Comparison of ENCODE assay signal across 11 cellular contexts in the genomic region with DNA sequence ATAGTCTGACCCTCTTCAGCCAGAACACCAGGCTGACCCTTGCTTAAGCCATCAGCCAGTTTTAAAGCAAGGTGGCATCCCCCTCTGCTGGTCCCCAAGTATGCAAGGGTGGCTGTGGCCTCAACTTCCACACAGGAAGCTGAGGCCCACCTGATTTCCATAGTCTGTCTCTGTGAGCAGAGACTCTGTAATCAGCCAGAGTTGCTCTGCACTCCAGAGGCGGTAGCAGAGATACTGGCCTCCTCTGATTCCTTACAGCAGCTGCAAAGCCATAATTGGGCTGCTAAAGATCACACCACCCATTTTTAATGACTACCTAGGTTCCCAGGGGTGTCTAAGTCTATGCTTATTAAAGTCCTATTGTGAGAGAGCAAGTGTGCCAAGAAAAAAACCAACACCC. TPM values are rescaled to one million over a fixed set of nuclear protein-coding genes. Genes with fewer than 3 reads are reported as not detected.
A peak's percentile ranks its signal among the peaks of the same experiment; 100 is the strongest.
DNase-seq lines count a peak whose midpoint lies in the region; ATAC-seq and TF ChIP-seq lines count a peak whose summit lies in the region.
"Had no signal": no experiment of that assay in that cellular context is flagged by ENCODE, and none has a peak within 500 bp of the region (broad histone marks: within the 10 kb centered on the region; RNA-seq: fewer than 3 reads in every experiment).

No MANE protein-coding gene starts in this region.

- no peak for DNase-seq in activated T-cell treated with anti-CD3 and anti-CD28 coated beads, Interleukin-2, amount 50 U/mL, for 24 hours
- no peak for DNase-seq in activated T-cell treated with anti-CD3 and anti-CD28 coated beads, Interleukin-2, amount 50 U/mL, for 1 hour
- DNase-seq in endothelial cell (ENCODE audit: low spot score) (no peak), NCI-H2196 (lab: John Stamatoyannopoulos, UW; ENCODE audit: unreplicated experiment) (no peak), left cardiac atrium (no peak)
- DNase-seq in stimulated activated effector memory CD8-positive, alpha-beta T cell treated with anti-CD3 and anti-CD28 coated beads, Interleukin-12 subunit alpha, Interleukin-12 subunit beta, amount 100 ng/mL, for 72 hours (ENCODE audit: low spot score in 2 of 2): no peak
- DNase-seq: activated CD4-positive, alpha-beta T cell treated with anti-CD3 and anti-CD28 coated beads, Interleukin-2, amount 50 U/mL, for 4 hours; NCI-H446 treated with DMSO at 0.1 percent for 48 hours; stimulated activated CD4-positive, alpha-beta T cell treated with anti-CD3 and anti-CD28 coated beads, Interleukin-1b, Interleukin-23, amount 100 ng/mL, for 48 hours had no signal

- H3K79me2 ChIP-seq in OCI-LY1 (ENCODE audit: insufficient read depth, low read length): peaks cover 52% of the 10 kb centered on the region

- no peaks in the 10 kb centered on the region for H3K9me3 ChIP-seq in OCI-LY1 (ENCODE audit: low read length)

- no peaks in the 10 kb centered on the region for H3F3A ChIP-seq in OCI-LY1 (ENCODE audit: insufficient read depth, low read length)

- peaks cover 55% of the 10 kb centered on the region for H3K4me1 Mint-ChIP-seq in activated T-cell treated with anti-CD3 and anti-CD28 coated beads, Interleukin-2, amount 50 U/mL, for 24 hours (ENCODE audit: low read depth)
- H3K4me1 Mint-ChIP-seq in endothelial cell (ENCODE audit: unreplicated experiment): peaks cover 35% of the 10 kb centered on the region
- peaks cover 55% of the 10 kb centered on the region for H3K4me1 Mint-ChIP-seq in stimulated activated effector memory CD8-positive, alpha-beta T cell treated with anti-CD3 and anti-CD28 coated beads, Interleukin-12 subunit alpha, Interleukin-12 subunit beta, amount 100 ng/mL, for 72 hours

- no peaks in the 10 kb centered on the region for H3K27me3 ChIP-seq in OCI-LY1 (ENCODE audit: insufficient read depth, low read length)

- H3K9me2 ChIP-seq in OCI-LY1 (ENCODE audit: low read depth, low read length): no peaks in the 10 kb centered on the region

- H2AFZ ChIP-seq in OCI-LY1 (ENCODE audit: low read length): no peak overlapping the region

- peak overlapping the region; percentile 39 for H3K27ac ChIP-seq in OCI-LY1 (ENCODE audit: low read depth, low read length, poor library complexity, severe bottlenecking)

- H4K20me1 ChIP-seq in OCI-LY1 (ENCODE audit: insufficient read depth, low read length): no peaks in the 10 kb centered on the region

- peak overlapping the region; percentile 94 for H3K4me3 Mint-ChIP-seq in activated T-cell treated with anti-CD3 and anti-CD28 coated beads, Interleukin-2, amount 50 U/mL, for 24 hours
- peak overlapping the region; percentile 15 for H3K4me3 Mint-ChIP-seq in endothelial cell (ENCODE audit: unreplicated experiment)
- peak overlapping the region; percentile 92 for H3K4me3 Mint-ChIP-seq in stimulated activated effector memory CD8-positive, alpha-beta T cell treated with anti-CD3 and anti-CD28 coated beads, Interleukin-12 subunit alpha, Interleukin-12 subunit beta, amount 100 ng/mL, for 72 hours

- TF ChIP-seq CTCF in OCI-LY1 (IDR thresholded peaks at IDR 0.05; ENCODE audit: low read length) (peak; percentile 38; the same call in 1 of the 2 replicates), endothelial cell (IDR thresholded peaks at IDR 0.05; ENCODE audit: unreplicated experiment) (no peak)

- peak overlapping the region; percentile 100 for H3K27ac Mint-ChIP-seq in activated T-cell treated with anti-CD3 and anti-CD28 coated beads, Interleukin-2, amount 50 U/mL, for 24 hours
- H3K27ac Mint-ChIP-seq in endothelial cell (ENCODE audit: unreplicated experiment): peak overlapping the region; percentile 100
- peak overlapping the region; percentile 95 for H3K27ac Mint-ChIP-seq in stimulated activated effector memory CD8-positive, alpha-beta T cell treated with anti-CD3 and anti-CD28 coated beads, Interleukin-12 subunit alpha, Interleukin-12 subunit beta, amount 100 ng/mL, for 72 hours

- peaks cover 91% of the 10 kb centered on the region for H3K36me3 Mint-ChIP-seq in activated T-cell treated with anti-CD3 and anti-CD28 coated beads, Interleukin-2, amount 50 U/mL, for 24 hours (ENCODE audit: low read depth)
- H3K36me3 Mint-ChIP-seq in endothelial cell (ENCODE audit: low read depth, unreplicated experiment): peaks cover 42% of the 10 kb centered on the region
- peaks cover 82% of the 10 kb centered on the region for H3K36me3 Mint-ChIP-seq in stimulated activated effector memory CD8-positive, alpha-beta T cell treated with anti-CD3 and anti-CD28 coated beads, Interleukin-12 subunit alpha, Interleukin-12 subunit beta, amount 100 ng/mL, for 72 hours

- H3K4me1 ChIP-seq in OCI-LY1 (ENCODE audit: insufficient read depth, low read length, severe bottlenecking): peaks cover 32% of the 10 kb centered on the region

- peaks cover 49% of the 10 kb centered on the region for H3K36me3 ChIP-seq in OCI-LY1 (ENCODE audit: insufficient read depth, low read length)

- intact Hi-C loops in left cardiac atrium (cut with DNase I): no loop called here

- no peaks in the 10 kb centered on the region for H3K9me3 Mint-ChIP-seq in activated T-cell treated with anti-CD3 and anti-CD28 coated beads, Interleukin-2, amount 50 U/mL, for 24 hours
- H3K9me3 Mint-ChIP-seq in endothelial cell (ENCODE audit: unreplicated experiment): no peaks in the 10 kb centered on the region
- no peaks in the 10 kb centered on the region for H3K9me3 Mint-ChIP-seq in stimulated activated effector memory CD8-positive, alpha-beta T cell treated with anti-CD3 and anti-CD28 coated beads, Interleukin-12 subunit alpha, Interleukin-12 subunit beta, amount 100 ng/mL, for 72 hours

- ATAC-seq in stimulated activated effector memory CD8-positive, alpha-beta T cell treated with anti-CD3 and anti-CD28 coated beads, Interleukin-12 subunit alpha, Interleukin-12 subunit beta, amount 100 ng/mL, for 72 hours: no peak
- ATAC-seq in HG03432 (IDR thresholded peaks at IDR 0.05; ENCODE audit: unreplicated experiment) (no peak), left cardiac atrium (no peak)

- H3K4me3 ChIP-seq in OCI-LY1 (ENCODE audit: low read depth, low read length, poor library complexity, severe bottlenecking): peak overlapping the region; percentile 79

- peak overlapping the region; percentile 86 for H3K9ac ChIP-seq in OCI-LY1 (ENCODE audit: low read length)

- H3K4me2 ChIP-seq in OCI-LY1 (ENCODE audit: low read length): peak overlapping the region; percentile 79

- no peaks in the 10 kb centered on the region for H3K27me3 Mint-ChIP-seq in activated T-cell treated with anti-CD3 and anti-CD28 coated beads, Interleukin-2, amount 50 U/mL, for 24 hours
- H3K27me3 Mint-ChIP-seq in endothelial cell (ENCODE audit: unreplicated experiment): peaks cover 37% of the 10 kb centered on the region

RNA-seq across cellular contexts. Expression of a gene that starts 1.8 kb away (rescaled TPM):
- 107 TPM for total RNA-seq in endothelial cell (ENCODE audit: unreplicated experiment)
- total RNA-seq in left cardiac atrium: 10 to 100 TPM; 76.0 to 96.8 TPM

RNA-seq across cellular contexts. Expression of a gene that starts 2.2 kb away (rescaled TPM):
- total RNA-seq in endothelial cell (ENCODE audit: unreplicated experiment): 73.4 TPM
- total RNA-seq in left cardiac atrium: 10 to 100 TPM; 44.9 to 51.7 TPM

RNA-seq across cellular contexts. Expression of a gene that starts 32.0 kb away (rescaled TPM):
- 124 TPM for total RNA-seq in endothelial cell (ENCODE audit: unreplicated experiment)
- total RNA-seq in left cardiac atrium: 10 to 100 TPM; 71.7 to 88.0 TPM

RNA-seq across cellular contexts. Expression of a gene that starts 32.0 kb away (rescaled TPM):
- total RNA-seq in endothelial cell (ENCODE audit: unreplicated experiment) (7.1 TPM), left cardiac atrium (1 to 10 TPM; 2.6 to 2.8 TPM)

RNA-seq across cellular contexts. Expression of a gene that starts 32.2 kb away (rescaled TPM):
- total RNA-seq in endothelial cell (ENCODE audit: unreplicated experiment) (40.5 TPM), left cardiac atrium (10 to 100 TPM; 18.2 to 18.8 TPM)

Comparison
In these comparisons a context has a peak if more than half of its experiments do, and no peak if none do; other contexts are left out.
1. H3K4me3 Mint-ChIP-seq: peak in every context shown above with its lines; median percentile 94 in activated T-cell treated with anti-CD3 and anti-CD28 coated beads, Interleukin-2, amount 50 U/mL, for 24 hours; 92 in stimulated activated effector memory CD8-positive, alpha-beta T cell treated with anti-CD3 and anti-CD28 coated beads, Interleukin-12 subunit alpha, Interleukin-12 subunit beta, amount 100 ng/mL, for 72 hours; 15 in endothelial cell.